ENCODE assay signal across 33 cellular contexts in the genomic region with DNA sequence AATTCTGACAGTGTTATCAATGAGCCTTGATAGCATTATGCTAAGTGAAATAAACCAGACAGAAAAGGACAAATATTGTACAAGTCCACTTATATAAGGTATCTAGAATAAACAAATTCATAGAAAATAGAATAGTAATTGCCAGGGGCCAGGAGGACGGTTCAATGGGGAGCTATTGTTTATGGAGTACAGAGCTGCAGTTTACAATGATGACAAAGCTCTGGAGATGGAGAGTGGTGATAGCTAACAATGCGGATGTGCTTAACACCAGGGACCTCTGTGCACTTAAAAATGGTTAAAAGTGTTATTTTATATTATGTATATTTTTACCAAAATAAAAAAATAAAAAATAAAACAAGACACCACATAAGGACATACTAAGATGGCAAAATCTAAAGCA.
"Had no signal": no experiment of that assay in that cellular context is flagged by ENCODE, and none has a peak within 500 bp of the region (broad histone marks: within the 10 kb centered on the region; RNA-seq: fewer than 3 reads in every experiment).

No MANE protein-coding gene starts in this region.

- H3K4me3 ChIP-seq: MG63 had no signal

- H3K9me3 ChIP-seq: MG63 had no signal

- H3K9ac ChIP-seq: KMS-11 had no signal

- H3K36me3 ChIP-seq: MG63 had no signal

- H3K27ac ChIP-seq: KMS-11 had no signal

- H3K4me2 ChIP-seq: KMS-11 had no signal

- DNase-seq: Karpas-422, Kasumi-1, MG63, MM.1S, MV-4-11, NCI-H1048, NCI-H1092, NCI-H1092 treated with DMSO at 0.1 percent for 48 hours, NCI-H1105, NCI-H1105 treated with DMSO at 0.1 percent for 48 hours, NCI-H1417 treated with DMSO at 0.1 percent for 48 hours, NCI-H1436, NCI-H1436 treated with DMSO at 0.1 percent for 48 hours, NCI-H146, NCI-H1694, NCI-H1694 treated with DMSO at 0.1 percent for 48 hours, NCI-H187, NCI-H187 treated with DMSO at 0.1 percent for 48 hours, NCI-H1930, NCI-H2029, NCI-H2029 treated with DMSO at 0.1 percent for 48 hours, NCI-H2081, NCI-H2081 treated with DMSO at 0.1 percent for 48 hours, NCI-H2107, NCI-H2171, NCI-H2171 treated with DMSO at 0.1 percent for 48 hours, NCI-H2227 treated with DMSO at 0.1 percent for 48 hours, NCI-H226, NCI-H345, NCI-H446, NCI-H446 treated with DMSO at 0.1 percent for 48 hours, NCI-H510A had no signal
